Comparison of ENCODE assay signal across 25 cellular contexts in the genomic region with DNA sequence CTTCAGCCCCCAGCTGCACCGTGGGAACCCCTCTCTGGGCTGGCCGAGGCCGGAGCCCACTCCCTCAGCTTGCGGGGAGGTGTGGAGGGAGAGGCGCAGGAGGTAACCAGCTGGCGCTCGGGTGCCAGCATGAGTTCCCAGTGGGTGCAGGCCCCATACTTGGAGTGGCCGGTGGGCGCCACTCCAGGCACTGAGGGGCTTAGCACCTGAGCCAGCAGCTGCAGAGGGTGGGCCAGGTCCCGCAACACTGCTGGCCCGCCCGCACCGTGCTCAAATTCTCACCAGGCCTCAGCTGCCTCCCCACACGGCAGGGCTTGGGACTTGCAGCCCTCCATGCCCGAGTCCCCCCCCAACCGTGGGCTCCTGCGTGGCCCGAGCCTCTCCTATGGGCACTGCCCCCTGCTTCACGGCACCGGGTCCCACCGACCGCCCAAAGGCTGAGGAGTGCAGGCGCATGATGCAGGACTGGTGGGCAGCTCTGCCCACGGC. TPM values are rescaled to one million over a fixed set of nuclear protein-coding genes. Genes with fewer than 3 reads are reported as not detected.
"Had no signal": no experiment of that assay in that cellular context is flagged by ENCODE, and none has a peak within 500 bp of the region (broad histone marks: within the 10 kb centered on the region; RNA-seq: fewer than 3 reads in every experiment).

No MANE protein-coding gene starts in this region.

- ATAC-seq: activated T-helper 17 cell treated with anti-CD3 and anti-CD28 coated beads, Interleukin-2, amount 50 U/mL, for 72 hours; body of pancreas; K562 had no signal

- H3K9me3 Mint-ChIP-seq: activated CD4-positive, alpha-beta memory T cell treated with anti-CD3 and anti-CD28 coated beads for 36 hours; activated CD4-positive, alpha-beta T cell treated with anti-CD3 and anti-CD28 coated beads, Interleukin-2, amount 10 ng/mL, durations not matched to agents 7 days and 5 days; activated naive CD4-positive, alpha-beta T cell treated with anti-CD3 and anti-CD28 coated beads for 36 hours; activated naive CD8-positive, alpha-beta T cell treated with anti-CD3 and anti-CD28 coated beads, Interleukin-2, amount 10 ng/mL, durations not matched to agents 7 days and 5 days; activated T-helper 17 cell treated with anti-CD3 and anti-CD28 coated beads, Interleukin-2, amount 50 U/mL, for 72 hours; T-helper 1 cell treated with Interleukin-12 subunit alpha and Interleukin-12 subunit beta and Interleukin-4 antibody, amounts not matched to agents 30 μg/mL and 1 μg/mL, for 36 hours had no signal

- H3K27ac Mint-ChIP-seq: activated CD4-positive, alpha-beta memory T cell treated with anti-CD3 and anti-CD28 coated beads for 36 hours; activated CD4-positive, alpha-beta T cell treated with anti-CD3 and anti-CD28 coated beads, Interleukin-2, amount 10 ng/mL, durations not matched to agents 7 days and 5 days; activated naive CD4-positive, alpha-beta T cell treated with anti-CD3 and anti-CD28 coated beads for 36 hours; activated naive CD8-positive, alpha-beta T cell treated with anti-CD3 and anti-CD28 coated beads, Interleukin-2, amount 10 ng/mL, durations not matched to agents 7 days and 5 days; activated T-helper 17 cell treated with anti-CD3 and anti-CD28 coated beads, Interleukin-2, amount 50 U/mL, for 72 hours; T-helper 1 cell treated with Interleukin-12 subunit alpha and Interleukin-12 subunit beta and Interleukin-4 antibody, amounts not matched to agents 30 μg/mL and 1 μg/mL, for 36 hours had no signal

- DNase-seq: activated CD4-positive, alpha-beta memory T cell treated with anti-CD3 and anti-CD28 coated beads for 36 hours; activated CD4-positive, alpha-beta T cell treated with anti-CD3 and anti-CD28 coated beads, Interleukin-2, amount 10 ng/mL, durations not matched to agents 7 days and 5 days; activated CD4-positive, CD25-positive, alpha-beta regulatory T cell; activated gamma-delta T cell; activated naive CD4-positive, alpha-beta T cell treated with anti-CD3 and anti-CD28 coated beads for 36 hours; activated naive CD8-positive, alpha-beta T cell treated with anti-CD3 and anti-CD28 coated beads, Interleukin-2, amount 10 ng/mL, durations not matched to agents 7 days and 5 days; activated T-cell treated with anti-CD3 and anti-CD28 coated beads for 4 hours; activated T-cell treated with anti-CD3 and anti-CD28 coated beads, Interleukin-2, amount 50 U/mL, for 48 hours; body of pancreas; Karpas-422; NCI-H1105 treated with DMSO at 0.1 percent for 48 hours; NCI-H1436 treated with DMSO at 0.1 percent for 48 hours; NCI-H187; NCI-H2081; NCI-H510A treated with DMSO at 0.1 percent for 48 hours; NCI-H69; Peyer's patch; SHP77 treated with DMSO at 0.1 percent for 48 hours had no signal

- H3K4me1 ChIP-seq: ascending aorta, body of pancreas, Peyer's patch had no signal

- H3K4me3 ChIP-seq: ascending aorta, body of pancreas, K562, Peyer's patch had no signal

- H3K36me3 Mint-ChIP-seq: activated CD4-positive, alpha-beta memory T cell treated with anti-CD3 and anti-CD28 coated beads for 36 hours; activated naive CD8-positive, alpha-beta T cell treated with anti-CD3 and anti-CD28 coated beads, Interleukin-2, amount 10 ng/mL, durations not matched to agents 7 days and 5 days had no signal

- H3K36me3 ChIP-seq: ascending aorta, Peyer's patch had no signal

- H3K27ac ChIP-seq: ascending aorta, body of pancreas, Peyer's patch had no signal

- H3K4me1 Mint-ChIP-seq: activated CD4-positive, alpha-beta T cell treated with anti-CD3 and anti-CD28 coated beads, Interleukin-2, amount 10 ng/mL, durations not matched to agents 7 days and 5 days; activated naive CD8-positive, alpha-beta T cell treated with anti-CD3 and anti-CD28 coated beads, Interleukin-2, amount 10 ng/mL, durations not matched to agents 7 days and 5 days; activated T-helper 17 cell treated with anti-CD3 and anti-CD28 coated beads, Interleukin-2, amount 50 U/mL, for 72 hours had no signal

- H3K27me3 ChIP-seq: ascending aorta, body of pancreas, Peyer's patch had no signal

- H3K27me3 Mint-ChIP-seq: activated CD4-positive, alpha-beta memory T cell treated with anti-CD3 and anti-CD28 coated beads for 36 hours; activated naive CD8-positive, alpha-beta T cell treated with anti-CD3 and anti-CD28 coated beads, Interleukin-2, amount 10 ng/mL, durations not matched to agents 7 days and 5 days; activated T-helper 17 cell treated with anti-CD3 and anti-CD28 coated beads, Interleukin-2, amount 50 U/mL, for 72 hours had no signal

- H3K9me3 ChIP-seq: ascending aorta, body of pancreas, Peyer's patch had no signal

- H3K4me3 Mint-ChIP-seq: activated CD4-positive, alpha-beta memory T cell treated with anti-CD3 and anti-CD28 coated beads for 36 hours; activated CD4-positive, alpha-beta T cell treated with anti-CD3 and anti-CD28 coated beads, Interleukin-2, amount 10 ng/mL, durations not matched to agents 7 days and 5 days; activated naive CD4-positive, alpha-beta T cell treated with anti-CD3 and anti-CD28 coated beads for 36 hours; activated naive CD8-positive, alpha-beta T cell treated with anti-CD3 and anti-CD28 coated beads, Interleukin-2, amount 10 ng/mL, durations not matched to agents 7 days and 5 days; activated T-helper 17 cell treated with anti-CD3 and anti-CD28 coated beads, Interleukin-2, amount 50 U/mL, for 72 hours; T-helper 1 cell treated with Interleukin-12 subunit alpha and Interleukin-12 subunit beta and Interleukin-4 antibody, amounts not matched to agents 30 μg/mL and 1 μg/mL, for 36 hours had no signal

RNA-seq across cellular contexts. Expression of a gene that starts 47.2 kb away (rescaled TPM):
- total RNA-seq: activated CD4-positive, alpha-beta memory T cell treated with anti-CD3 and anti-CD28 coated beads for 36 hours; activated CD4-positive, alpha-beta T cell treated with anti-CD3 and anti-CD28 coated beads, Interleukin-2, amount 10 ng/mL, durations not matched to agents 7 days and 5 days; activated CD8-positive, alpha-beta memory T cell treated with anti-CD3 and anti-CD28 coated beads for 36 hours; activated naive CD4-positive, alpha-beta T cell treated with anti-CD3 and anti-CD28 coated beads for 36 hours; activated naive CD8-positive, alpha-beta T cell treated with anti-CD3 and anti-CD28 coated beads, Interleukin-2, amount 10 ng/mL, durations not matched to agents 7 days and 5 days; activated T-helper 17 cell treated with anti-CD3 and anti-CD28 coated beads, Interleukin-2, amount 50 U/mL, for 72 hours; ascending aorta; body of pancreas; bronchial epithelial cell; K562; Peyer's patch; SK-MEL-5 had no signal
- polyA plus RNA-seq: K562 had no signal
